In genomic region chr2:18521084-18521483, GRCh38 we compare ENCODE assay signal across 7 cellular contexts.
"Had no signal": no experiment of that assay in that cellular context is flagged by ENCODE, and none has a peak within 500 bp of the region (broad histone marks: within the 10 kb centered on the region; RNA-seq: fewer than 3 reads in every experiment).

No MANE protein-coding gene starts in this region.

- H3K4me3 Mint-ChIP-seq: activated CD4-positive, alpha-beta memory T cell treated with anti-CD3 and anti-CD28 coated beads for 36 hours; activated naive CD8-positive, alpha-beta T cell treated with anti-CD3 and anti-CD28 coated beads, Interleukin-2, amount 10 ng/mL, durations not matched to agents 7 days and 5 days; naive thymus-derived CD8-positive, alpha-beta T cell had no signal

- H3K27ac ChIP-seq: pancreas, SJCRH30 had no signal

- H3K9me3 ChIP-seq: pancreas, SJCRH30 had no signal

- H3K36me3 Mint-ChIP-seq: activated CD4-positive, alpha-beta memory T cell treated with anti-CD3 and anti-CD28 coated beads for 36 hours; activated naive CD8-positive, alpha-beta T cell treated with anti-CD3 and anti-CD28 coated beads, Interleukin-2, amount 10 ng/mL, durations not matched to agents 7 days and 5 days; naive thymus-derived CD8-positive, alpha-beta T cell; type B pancreatic cell had no signal

- H3K36me3 ChIP-seq: pancreas, SJCRH30 had no signal

- H3K4me1 Mint-ChIP-seq: activated naive CD8-positive, alpha-beta T cell treated with anti-CD3 and anti-CD28 coated beads, Interleukin-2, amount 10 ng/mL, durations not matched to agents 7 days and 5 days; naive thymus-derived CD8-positive, alpha-beta T cell had no signal

- H3K4me1 ChIP-seq: SJCRH30 had no signal

- H3K27me3 ChIP-seq: pancreas had no signal

- H3K9me3 Mint-ChIP-seq: activated CD4-positive, alpha-beta memory T cell treated with anti-CD3 and anti-CD28 coated beads for 36 hours; activated naive CD8-positive, alpha-beta T cell treated with anti-CD3 and anti-CD28 coated beads, Interleukin-2, amount 10 ng/mL, durations not matched to agents 7 days and 5 days; naive thymus-derived CD8-positive, alpha-beta T cell; type B pancreatic cell had no signal

- H3K4me3 ChIP-seq: lung, pancreas, SJCRH30 had no signal

- H3K27ac Mint-ChIP-seq: activated CD4-positive, alpha-beta memory T cell treated with anti-CD3 and anti-CD28 coated beads for 36 hours; activated naive CD8-positive, alpha-beta T cell treated with anti-CD3 and anti-CD28 coated beads, Interleukin-2, amount 10 ng/mL, durations not matched to agents 7 days and 5 days had no signal
